ENCODE assay signal across 17 cellular contexts in the genomic region with DNA sequence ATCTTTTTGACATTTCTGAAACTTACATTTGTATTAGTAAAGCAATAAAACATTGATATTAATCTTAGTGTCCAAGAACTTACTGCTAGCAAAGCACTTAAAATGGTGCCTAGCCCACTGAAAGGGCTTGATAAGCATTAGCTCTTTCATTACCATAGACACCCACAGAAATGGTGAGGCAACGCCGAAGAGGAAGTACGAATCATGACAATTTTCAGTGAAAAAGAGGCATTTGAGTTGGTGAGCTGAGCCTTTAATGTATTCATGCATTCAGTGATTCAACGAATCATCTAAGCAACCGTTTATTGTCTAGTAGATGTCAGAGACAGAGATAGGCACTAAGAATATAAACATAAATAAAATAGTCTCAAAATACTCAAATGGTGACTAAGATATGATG.
"Had no signal": no experiment of that assay in that cellular context is flagged by ENCODE, and none has a peak within 500 bp of the region (broad histone marks: within the 10 kb centered on the region; RNA-seq: fewer than 3 reads in every experiment).

No MANE protein-coding gene starts in this region.

- H3K36me3 ChIP-seq: breast epithelium, neutrophil had no signal

- DNase-seq: activated CD4-positive, alpha-beta T cell treated with anti-CD3 and anti-CD28 coated beads, Interleukin-2, amount 50 U/mL, for 48 hours; activated gamma-delta T cell treated with Interleukin-2 at 50 U/mL for 16 hours; activated naive CD8-positive, alpha-beta T cell treated with anti-CD3 and anti-CD28 coated beads, Interleukin-2, amount 10 ng/mL, durations not matched to agents 7 days and 5 days; activated T-cell treated with anti-CD3 and anti-CD28 coated beads, Interleukin-2, amount 50 U/mL, for 48 hours; anterior cingulate cortex; endodermal cell; glutamatergic neuron; lower lobe of right lung; midbrain; posterior cingulate gyrus; tibial artery had no signal

- H3K4me1 ChIP-seq: breast epithelium, lower lobe of right lung, right atrium auricular region, vagina had no signal

- H3K4me3 ChIP-seq: breast epithelium, lower lobe of right lung, right atrium auricular region, skin epidermis, tibial artery, vagina had no signal

- ATAC-seq: lower lobe of right lung, WTC11 had no signal

- H3K27ac ChIP-seq: breast epithelium, lower lobe of right lung, neutrophil, right atrium auricular region, skin epidermis, tibial artery, vagina had no signal

- H3K9me3 ChIP-seq: breast epithelium, lower lobe of right lung, neutrophil, right atrium auricular region, tibial artery, vagina had no signal

- H3K27me3 ChIP-seq: breast epithelium, neutrophil, right atrium auricular region, tibial artery, vagina had no signal
